In genomic region chr2:31558401-31559295, GRCh38 we compare ENCODE assay signal across 1 cellular context.
A peak's percentile ranks its signal among the peaks of the same experiment; 100 is the strongest.
TF ChIP-seq lines count a peak whose summit lies in the region.

No MANE protein-coding gene starts in this region.

TF ChIP-seq in HEK293, 187 proteins besides CTCF, POLR2A, EP300 and RAD21 (continued from another document):
- TF ChIP-seq, protein P1, sequence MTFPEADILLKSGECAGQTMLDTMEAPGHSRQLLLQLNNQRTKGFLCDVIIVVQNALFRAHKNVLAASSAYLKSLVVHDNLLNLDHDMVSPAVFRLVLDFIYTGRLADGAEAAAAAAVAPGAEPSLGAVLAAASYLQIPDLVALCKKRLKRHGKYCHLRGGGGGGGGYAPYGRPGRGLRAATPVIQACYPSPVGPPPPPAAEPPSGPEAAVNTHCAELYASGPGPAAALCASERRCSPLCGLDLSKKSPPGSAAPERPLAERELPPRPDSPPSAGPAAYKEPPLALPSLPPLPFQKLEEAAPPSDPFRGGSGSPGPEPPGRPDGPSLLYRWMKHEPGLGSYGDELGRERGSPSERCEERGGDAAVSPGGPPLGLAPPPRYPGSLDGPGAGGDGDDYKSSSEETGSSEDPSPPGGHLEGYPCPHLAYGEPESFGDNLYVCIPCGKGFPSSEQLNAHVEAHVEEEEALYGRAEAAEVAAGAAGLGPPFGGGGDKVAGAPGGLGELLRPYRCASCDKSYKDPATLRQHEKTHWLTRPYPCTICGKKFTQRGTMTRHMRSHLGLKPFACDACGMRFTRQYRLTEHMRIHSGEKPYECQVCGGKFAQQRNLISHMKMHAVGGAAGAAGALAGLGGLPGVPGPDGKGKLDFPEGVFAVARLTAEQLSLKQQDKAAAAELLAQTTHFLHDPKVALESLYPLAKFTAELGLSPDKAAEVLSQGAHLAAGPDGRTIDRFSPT (tag by site-specific recombination; IDR thresholded peaks at IDR 0.05) = no peak
- TF ChIP-seq ZNF626 (tag by site-specific recombination; IDR thresholded peaks at IDR 0.05) (no peak), PBX3 (CRISPR knock-in tag; IDR thresholded peaks at IDR 0.05) (no peak), GLI4 (tag by site-specific recombination; IDR thresholded peaks at IDR 0.05) (no peak), ZFP37 (tag by site-specific recombination; IDR thresholded peaks at IDR 0.05) (peak; percentile 67; the same call in 1 of the 2 replicates), ZNF791 (tag by site-specific recombination; IDR thresholded peaks at IDR 0.05) (no peak), WT1 (tag by site-specific recombination; IDR thresholded peaks at IDR 0.05) (no peak), ZNF404 (tag by site-specific recombination; IDR thresholded peaks at IDR 0.05) (no peak), ZNF10 (tag by site-specific recombination; IDR thresholded peaks at IDR 0.05) (no peak), ZNF518A (tag by site-specific recombination; conservative IDR thresholded peaks at IDR 0.05; ENCODE audit: low read depth) (no peak; the same call in 1 of the 2 replicates), SP3 (tag by site-specific recombination; IDR thresholded peaks at IDR 0.05) (0 out of 2 replicates have a peak, but pooled peaks have one; percentile 21), SCRT2 (tag by site-specific recombination; IDR thresholded peaks at IDR 0.05) (peak; percentile 26; the same call in 1 of the 2 replicates)
- TF ChIP-seq, protein P2, sequence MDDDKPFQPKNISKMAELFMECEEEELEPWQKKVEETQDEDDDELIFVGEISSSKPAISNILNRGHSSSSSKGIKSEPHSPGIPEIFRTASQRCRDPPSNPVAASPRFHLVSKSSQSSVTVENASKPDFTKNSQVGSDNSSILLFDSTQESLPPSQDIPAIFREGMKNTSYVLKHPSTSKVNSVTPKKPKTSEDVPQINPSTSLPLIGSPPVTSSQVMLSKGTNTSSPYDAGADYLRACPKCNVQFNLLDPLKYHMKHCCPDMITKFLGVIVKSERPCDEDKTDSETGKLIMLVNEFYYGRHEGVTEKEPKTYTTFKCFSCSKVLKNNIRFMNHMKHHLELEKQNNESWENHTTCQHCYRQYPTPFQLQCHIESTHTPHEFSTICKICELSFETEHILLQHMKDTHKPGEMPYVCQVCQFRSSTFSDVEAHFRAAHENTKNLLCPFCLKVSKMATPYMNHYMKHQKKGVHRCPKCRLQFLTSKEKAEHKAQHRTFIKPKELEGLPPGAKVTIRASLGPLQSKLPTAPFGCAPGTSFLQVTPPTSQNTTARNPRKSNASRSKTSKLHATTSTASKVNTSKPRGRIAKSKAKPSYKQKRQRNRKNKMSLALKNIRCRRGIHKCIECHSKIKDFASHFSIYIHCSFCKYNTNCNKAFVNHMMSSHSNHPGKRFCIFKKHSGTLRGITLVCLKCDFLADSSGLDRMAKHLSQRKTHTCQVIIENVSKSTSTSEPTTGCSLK (tag by site-specific recombination; IDR thresholded peaks at IDR 0.05) = no peak
